Comparison of ENCODE assay signal across 33 cellular contexts in the genomic region with DNA sequence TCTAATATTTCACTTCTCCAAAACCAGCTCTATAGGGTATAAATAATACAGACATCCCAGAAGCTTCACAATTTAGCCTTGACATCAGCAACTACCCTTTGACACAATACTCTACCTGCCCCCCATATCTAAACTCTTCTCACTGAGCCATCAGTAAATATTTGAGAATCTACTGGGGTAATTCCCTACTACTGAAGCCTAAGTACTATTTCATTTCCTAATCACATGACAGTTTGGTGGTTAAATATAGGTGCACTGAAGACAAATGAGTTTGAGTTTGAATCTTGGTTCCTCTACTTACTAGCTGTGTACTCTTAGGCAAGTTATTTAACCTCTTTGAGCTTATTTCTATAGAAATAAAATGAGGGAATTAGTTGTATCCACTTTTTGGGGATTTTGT.
"Had no signal": no experiment of that assay in that cellular context is flagged by ENCODE, and none has a peak within 500 bp of the region (broad histone marks: within the 10 kb centered on the region; RNA-seq: fewer than 3 reads in every experiment).

No MANE protein-coding gene starts in this region.

- H3K27me3 Mint-ChIP-seq: effector memory CD8-positive, alpha-beta T cell; memory B cell; naive B cell; progenitor cell of endocrine pancreas; stimulated activated naive CD8-positive, alpha-beta T cell treated with anti-CD3 and anti-CD28 coated beads, Interleukin-15, amount 100 ng/mL, for 72 hours had no signal

- H3K9me3 ChIP-seq: esophagus squamous epithelium, mucosa of descending colon, thyroid gland, vagina had no signal

- H3K27ac Mint-ChIP-seq: effector memory CD8-positive, alpha-beta T cell; immature natural killer cell; memory B cell; mesothelial cell of epicardium; naive B cell; nephron; neural progenitor cell; progenitor cell of endocrine pancreas; stimulated activated naive CD8-positive, alpha-beta T cell treated with anti-CD3 and anti-CD28 coated beads, Interleukin-15, amount 100 ng/mL, for 72 hours had no signal

- DNase-seq: effector memory CD8-positive, alpha-beta T cell; erythroblast; esophagus squamous epithelium; foreskin melanocyte; glutamatergic neuron; heart right ventricle; hypothalamus; immature natural killer cell; islet precursor cell; kidney glomerular epithelial cell; left colon; left ventricle myocardium superior; mucosa of descending colon; naive B cell; stimulated activated CD4-positive, alpha-beta T cell treated with anti-CD3 and anti-CD28 coated beads, Interleukin-12 subunit alpha, Interleukin-12 subunit beta, amount 100 ng/mL, for 4 hours; stimulated activated CD4-positive, alpha-beta T cell treated with anti-CD3 and anti-CD28 coated beads, Interleukin-1b, Interleukin-23, amount 100 ng/mL, for 48 hours; stimulated activated CD4-positive, alpha-beta T cell treated with anti-CD3 and anti-CD28 coated beads, Interleukin-4, amount 100 ng/mL, for 1 hour; stimulated activated CD8-positive, alpha-beta memory T cell treated with anti-CD3 and anti-CD28 coated beads, Interleukin-4, amount 100 ng/mL, for 48 hours; stimulated activated naive CD4-positive, alpha-beta T cell; stimulated activated naive CD8-positive, alpha-beta T cell treated with anti-CD3 and anti-CD28 coated beads, Interleukin-15, amount 100 ng/mL, for 72 hours; thyroid gland; trophoblast cell had no signal

- H3K27ac ChIP-seq: coronary artery, esophagus squamous epithelium, heart right ventricle, neural progenitor cell, parathyroid adenoma, thyroid gland, vagina had no signal

- H3K4me1 ChIP-seq: esophagus squamous epithelium, neural progenitor cell, parathyroid adenoma, thyroid gland, vagina had no signal

- H3K36me3 ChIP-seq: esophagus squamous epithelium, heart right ventricle, neural progenitor cell, thyroid gland, vagina had no signal

- H3K4me3 ChIP-seq: coronary artery, esophagus squamous epithelium, heart right ventricle, lung, mucosa of descending colon, neural progenitor cell, smooth muscle cell, thyroid gland, vagina had no signal

- ATAC-seq: effector memory CD8-positive, alpha-beta T cell; heart right ventricle; left colon; left ventricle myocardium superior; mucosa of descending colon; sciatic nerve; stimulated activated naive CD8-positive, alpha-beta T cell treated with anti-CD3 and anti-CD28 coated beads, Interleukin-15, amount 100 ng/mL, for 72 hours had no signal

- H3K36me3 Mint-ChIP-seq: immature natural killer cell, memory B cell, naive B cell, neural progenitor cell had no signal

- H3K4me1 Mint-ChIP-seq: immature natural killer cell; memory B cell; naive B cell; nephron; neural progenitor cell; stimulated activated naive CD8-positive, alpha-beta T cell treated with anti-CD3 and anti-CD28 coated beads, Interleukin-15, amount 100 ng/mL, for 72 hours had no signal

- H3K4me3 Mint-ChIP-seq: effector memory CD8-positive, alpha-beta T cell; immature natural killer cell; memory B cell; mesothelial cell of epicardium; naive B cell; nephron; neural progenitor cell; stimulated activated naive CD8-positive, alpha-beta T cell treated with anti-CD3 and anti-CD28 coated beads, Interleukin-15, amount 100 ng/mL, for 72 hours had no signal

- H3K9me3 Mint-ChIP-seq: neural progenitor cell had no signal

- H3K27me3 ChIP-seq: esophagus squamous epithelium, heart right ventricle, neural progenitor cell, thyroid gland, vagina had no signal
